Comparison of ENCODE assay signal across 28 cellular contexts in the genomic region with DNA sequence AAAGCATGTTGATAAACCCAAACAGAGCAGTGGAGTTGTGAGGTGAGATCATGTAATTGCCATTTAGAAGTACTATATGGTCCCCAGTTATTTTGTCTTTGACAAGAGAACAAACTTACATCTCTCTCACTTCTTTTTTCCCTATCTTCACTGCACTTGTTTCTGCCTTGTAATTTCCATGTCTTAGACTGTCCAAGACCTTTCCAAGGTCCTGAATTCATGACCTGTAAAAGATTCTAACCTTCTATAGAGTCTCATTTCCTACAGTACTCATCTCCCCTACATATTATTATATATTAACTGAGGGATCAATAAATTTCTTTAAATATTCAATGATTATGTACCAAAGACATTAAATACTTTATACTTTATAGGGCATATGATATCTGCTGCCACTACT.
"Had no signal": no experiment of that assay in that cellular context is flagged by ENCODE, and none has a peak within 500 bp of the region (broad histone marks: within the 10 kb centered on the region; RNA-seq: fewer than 3 reads in every experiment).

No MANE protein-coding gene starts in this region.

- DNase-seq: activated CD4-positive, alpha-beta memory T cell treated with anti-CD3 and anti-CD28 coated beads for 36 hours; activated CD4-positive, alpha-beta T cell treated with anti-CD3 and anti-CD28 coated beads for 36 hours; activated CD4-positive, alpha-beta T cell treated with anti-CD3 and anti-CD28 coated beads, Interleukin-2, amount 10 ng/mL, durations not matched to agents 24 days and 14 days; activated CD4-positive, CD25-positive, alpha-beta regulatory T cell; activated CD4-positive, CD25-positive, alpha-beta regulatory T cell treated with anti-CD3 and anti-CD28 coated beads, Interleukin-2, amount 50 U/mL, for 72 hours; activated CD8-positive, alpha-beta memory T cell treated with anti-CD3 and anti-CD28 coated beads, Interleukin-2, amount 10 ng/mL, durations not matched to agents 7 days and 5 days; activated CD8-positive, alpha-beta memory T cell treated with anti-CD3 and anti-CD28 coated beads, Interleukin-2, amount 50 U/mL, for 4 hours; activated CD8-positive, alpha-beta T cell treated with anti-CD3 and anti-CD28 coated beads, Interleukin-2, amount 10 ng/mL, durations not matched to agents 7 days and 5 days; activated effector memory CD4-positive, alpha-beta T cell treated with anti-CD3 and anti-CD28 coated beads, Interleukin-2, amount 50 U/mL, for 16 hours; activated naive CD4-positive, alpha-beta T cell treated with anti-CD3 and anti-CD28 coated beads for 36 hours; activated naive CD8-positive, alpha-beta T cell treated with anti-CD3 and anti-CD28 coated beads for 36 hours; activated naive CD8-positive, alpha-beta T cell treated with anti-CD3 and anti-CD28 coated beads, Interleukin-2, amount 50 U/mL, for 24 hours; activated T-cell treated with anti-CD3 and anti-CD28 coated beads, Interleukin-2, amount 50 U/mL, for 1 hour; activated T-cell treated with anti-CD3 and anti-CD28 coated beads, Interleukin-2, amount 50 U/mL, for 48 hours; adrenal gland; amygdala; aorta; body of pancreas; central memory CD4-positive, alpha-beta T cell; cerebellar nuclear complex; colonic mucosa; dorsolateral prefrontal cortex; effector memory CD4-positive, alpha-beta T cell; endodermal cell; foreskin fibroblast; head of caudate nucleus; T-helper 2 cell had no signal

- H3K4me1 ChIP-seq: adrenal gland, body of pancreas, colonic mucosa had no signal

- H3K4me3 ChIP-seq: adrenal gland, body of pancreas, colonic mucosa, dorsolateral prefrontal cortex had no signal

- ATAC-seq: activated CD4-positive, alpha-beta T cell treated with anti-CD3 and anti-CD28 coated beads for 36 hours; activated CD8-positive, alpha-beta memory T cell treated with anti-CD3 and anti-CD28 coated beads, Interleukin-2, amount 10 ng/mL, durations not matched to agents 7 days and 5 days; activated CD8-positive, alpha-beta T cell treated with anti-CD3 and anti-CD28 coated beads, Interleukin-2, amount 10 ng/mL, durations not matched to agents 7 days and 5 days; activated naive CD8-positive, alpha-beta T cell treated with anti-CD3 and anti-CD28 coated beads, Interleukin-2, amount 50 U/mL, for 24 hours; body of pancreas; esophagus mucosa had no signal

- H3K9me3 ChIP-seq: adrenal gland, body of pancreas, colonic mucosa had no signal

- H3K36me3 ChIP-seq: adrenal gland, colonic mucosa had no signal

- H3K27me3 ChIP-seq: adrenal gland, body of pancreas, colonic mucosa, dorsolateral prefrontal cortex had no signal

- H3K27ac ChIP-seq: adrenal gland, body of pancreas, colonic mucosa, dorsolateral prefrontal cortex had no signal
